Comparison of ENCODE assay signal across 8 cellular contexts in genomic region chr3:45690331-45691035, GRCh38. TPM values are rescaled to one million over a fixed set of nuclear protein-coding genes. Genes with fewer than 3 reads are reported as not detected.
DNase-seq lines count a peak whose midpoint lies in the region; ATAC-seq, FAIRE-seq and TF ChIP-seq lines count a peak whose summit lies in the region.

No MANE protein-coding gene starts in this region.

- peaks cover 35% of the 10 kb centered on the region for H3K4me1 Mint-ChIP-seq in progenitor cell of endocrine pancreas (ENCODE audit: low read depth)

- H3K27me3 ChIP-seq in cardiac muscle cell (no peaks in the 10 kb centered on the region), endothelial cell of umbilical vein (ENCODE audit: control insufficient read depth in 2 of 2, insufficient read depth in 2 of 2, low read length in 2 of 2) (no peaks in the 10 kb centered on the region)

- H3K4me2 ChIP-seq in endothelial cell of umbilical vein (ENCODE audit: insufficient read depth, low read length) = peak overlapping the region; percentile 97

- H3K27ac ChIP-seq in cardiac muscle cell (peak overlapping the region; percentile 96), endothelial cell of umbilical vein (ENCODE audit: insufficient read depth, low read depth, low read length) (no peak overlapping the region)

- no TSS peak for BruUV-seq in endothelial cell of umbilical vein (replicated peaks; lab: Mats Ljungman, UMichigan)

- dilution Hi-C loops in endothelial cell of umbilical vein (cut with MboI; ENCODE audit: extremely low pct_ligation_motif_present, low sequenced_read_pairs) = no loop called here

- peak overlapping the region; percentile 91 for H3K4me3 Mint-ChIP-seq in progenitor cell of endocrine pancreas (ENCODE audit: low read depth)

- no peaks in the 10 kb centered on the region for H3K9me1 ChIP-seq in endothelial cell of umbilical vein (replicated peaks; ENCODE audit: control insufficient read depth, extremely low read depth, insufficient read depth, low read length)

- H3K36me3 ChIP-seq in cardiac muscle cell (no peaks in the 10 kb centered on the region), endothelial cell of umbilical vein (ENCODE audit: control insufficient read depth in 2 of 2, extremely low read depth in 1 of 2, insufficient read depth in 2 of 2, low read length in 2 of 2) (peaks cover 0 to 6% of the 10 kb centered on the region in 2 experiments)

- H3K9ac ChIP-seq in endothelial cell of umbilical vein (replicated peaks; ENCODE audit: extremely low read depth, insufficient read depth, low read length) = peak overlapping the region; percentile 92

- peak overlapping the region; percentile 100 for H3K27ac Mint-ChIP-seq in progenitor cell of endocrine pancreas

- H3K79me2 ChIP-seq in endothelial cell of umbilical vein (ENCODE audit: control insufficient read depth, insufficient read depth, low read length) = peaks cover 61% of the 10 kb centered on the region

- no peak for TF ChIP-seq POLR2A in endothelial cell of umbilical vein (IDR thresholded peaks at IDR 0.05; ENCODE audit: low read depth, low read length)

- H3K9me3 Mint-ChIP-seq in progenitor cell of endocrine pancreas (ENCODE audit: low read depth) = no peaks in the 10 kb centered on the region

- TF ChIP-seq CTCF in cardiac muscle cell (IDR thresholded peaks at IDR 0.05; ENCODE audit: low read depth, low read length) = peak; percentile 14
- TF ChIP-seq CTCF in endothelial cell of umbilical vein (IDR thresholded peaks at IDR 0.05; ENCODE audit: extremely low read depth in 1 of 2, insufficient read depth in 1 of 2, low read depth in 1 of 2, low read length in 2 of 2) = no peak
- no peak for TF ChIP-seq CTCF in progenitor cell of endocrine pancreas (IDR thresholded peaks at IDR 0.05; ENCODE audit: unreplicated experiment)

- H3K36me3 Mint-ChIP-seq in progenitor cell of endocrine pancreas (ENCODE audit: insufficient read depth) = peaks cover 12% of the 10 kb centered on the region

- CTCF ChIA-PET in endothelial cell of umbilical vein (lab: Charles Lee) = interaction anchor here (1.2 to 2.4 kb wide), 6 partner anchors 14 to 465 kb away, joined by 3 to 18 read pairs (median 6); partner anchors contain the start of gene TMEM158

- no peak for DNase-seq in cardiac muscle cell (ENCODE audit: low read depth in 1 of 2, low spot score in 1 of 2)
- no peak for DNase-seq in Right ventricle myocardium superior
- DNase-seq in SIG-M5 treated with dmso at 0.1 percent for 504 hours (lab: John Stamatoyannopoulos, UW; ENCODE audit: unreplicated experiment) = peak; percentile 76
- peak; percentile 23 for DNase-seq in endothelial cell of umbilical vein (ENCODE audit: low read depth, low spot score)
- DNase-seq in progenitor cell of endocrine pancreas (ENCODE audit: low spot score, unreplicated experiment) = no peak
- DNase-seq in GM19238 (ENCODE audit: insufficient read length, low spot score) = no peak
- DNase-seq in NCI-H2227 treated with DMSO at 0.1 percent for 48 hours (lab: John Stamatoyannopoulos, UW) = no peak
- no peak for DNase-seq in Ammon's horn (ENCODE audit: low spot score)

- ATAC-seq in Right ventricle myocardium superior (ENCODE audit: poor library complexity) = no peak

- H4K20me1 ChIP-seq in endothelial cell of umbilical vein (replicated peaks; ENCODE audit: control insufficient read depth, extremely low read depth, insufficient read depth, low read length) = no peaks in the 10 kb centered on the region

- FAIRE-seq in endothelial cell of umbilical vein (lab: Jason Lieb, UNC) = no peak

- no peak overlapping the region for H2AFZ ChIP-seq in endothelial cell of umbilical vein (ENCODE audit: low read depth, low read length)

- H3K4me1 ChIP-seq in cardiac muscle cell (ENCODE audit: low read depth) = peaks cover 12% of the 10 kb centered on the region
- H3K4me1 ChIP-seq in endothelial cell of umbilical vein (ENCODE audit: control insufficient read depth, extremely low read depth, insufficient read depth, low read length) = peaks cover 37% of the 10 kb centered on the region

- no peaks in the 10 kb centered on the region for H3K9me3 ChIP-seq in cardiac muscle cell (ENCODE audit: low read depth)
- H3K9me3 ChIP-seq in endothelial cell of umbilical vein (replicated peaks; ENCODE audit: control insufficient read depth, insufficient read depth, low read length) = no peaks in the 10 kb centered on the region

- intact Hi-C loops in Right ventricle myocardium superior (cut with DNase I) (no loop called here), endothelial cell of umbilical vein (cut with micrococcal nuclease) (no loop called here)

- H3K4me3 ChIP-seq in cardiac muscle cell = peak overlapping the region; percentile 77
- H3K4me3 ChIP-seq in endothelial cell of umbilical vein (replicated peaks in 1 of 3; ENCODE audit: insufficient read depth in 1 of 3, low read depth in 1 of 3, low read length in 3 of 3) = peak overlapping the region; percentile 90 to 97 (median 94)

- H3K27me3 Mint-ChIP-seq in progenitor cell of endocrine pancreas = no peaks in the 10 kb centered on the region

- POLR2A ChIA-PET in endothelial cell of umbilical vein (lab: Charles Lee) = interaction anchor here (0.7 kb wide), 1 partner anchor 96 kb away, joined by 3 read pairs; the partner anchor contains the start of gene LIMD1

TF ChIP-seq in endothelial cell of umbilical vein, 7 proteins besides CTCF, POLR2A, EP300 and RAD21:
- TF ChIP-seq EZH2 (IDR thresholded peaks at IDR 0.05; ENCODE audit: borderline replicate concordance, low read depth, low read length, severe bottlenecking) = no peak
- no peak for TF ChIP-seq FOS (IDR thresholded peaks at IDR 0.05; ENCODE audit: borderline replicate concordance, insufficient read depth, low read length)
- TF ChIP-seq JUN (IDR thresholded peaks at IDR 0.05; ENCODE audit: borderline replicate concordance, insufficient read depth, insufficient read length, low read depth) = no peak
- TF ChIP-seq GATA2 (IDR thresholded peaks at IDR 0.05; ENCODE audit: insufficient read depth, insufficient read length, low read depth, low read length) = no peak
- TF ChIP-seq POLR2AphosphoS5 (IDR thresholded peaks at IDR 0.05; ENCODE audit: insufficient read depth, low read depth, low read length) = no peak
- no peak for TF ChIP-seq MYC (IDR thresholded peaks at IDR 0.05; ENCODE audit: low read depth, low read length)
- TF ChIP-seq, protein P1, sequence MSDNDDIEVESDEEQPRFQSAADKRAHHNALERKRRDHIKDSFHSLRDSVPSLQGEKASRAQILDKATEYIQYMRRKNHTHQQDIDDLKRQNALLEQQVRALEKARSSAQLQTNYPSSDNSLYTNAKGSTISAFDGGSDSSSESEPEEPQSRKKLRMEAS (IDR thresholded peaks at IDR 0.05; ENCODE audit: insufficient read depth, insufficient read length) = no peak

RNA-seq across cellular contexts. Expression of gene SACM1L, which starts 1.3 kb away (rescaled TPM):
- 15.7 and 37.5 TPM in 2 replicates for total RNA-seq in cardiac muscle cell
- polyA plus RNA-seq in cardiac muscle cell = 32.8 and 37.4 TPM in 2 replicates
- 27.5 TPM for total RNA-seq in Right ventricle myocardium superior
- 35.4 and 39.9 TPM in 2 replicates for total RNA-seq in endothelial cell of umbilical vein
- polyA plus RNA-seq in endothelial cell of umbilical vein = 9.1 and 11.9 TPM in 2 replicates
- 7.3 and 8.1 TPM in 2 replicates for polyA plus RNA-seq in endothelial cell of umbilical vein (2011; cell fraction: cytosol; rRNA removed)
- 46.6 and 57.5 TPM in 2 replicates for polyA plus RNA-seq in endothelial cell of umbilical vein (2011; cell fraction: nucleus; rRNA removed)
- 23.9 and 24.6 TPM in 2 replicates for polyA plus RNA-seq in endothelial cell of umbilical vein (2012)
- 39.4 and 43.0 TPM in 2 replicates for polyA minus RNA-seq in endothelial cell of umbilical vein
- polyA minus RNA-seq in endothelial cell of umbilical vein (2011; cell fraction: cytosol; rRNA and poly(A)+ RNA removed) = 24.6 TPM
- 53.3 and 80.0 TPM in 2 replicates for polyA minus RNA-seq in endothelial cell of umbilical vein (2011; cell fraction: nucleus; rRNA and poly(A)+ RNA removed)
- total RNA-seq in progenitor cell of endocrine pancreas = 56.7 and 61.3 TPM in 2 replicates

Comparison
In these comparisons a context has a peak if more than half of its experiments do, and no peak if none do; other contexts are left out.
1. DNase-seq: peak in SIG-M5 treated with dmso at 0.1 percent for 504 hours (single experiment) and endothelial cell of umbilical vein (single experiment); none in cardiac muscle cell (0 of 2), Right ventricle myocardium superior (single experiment), progenitor cell of endocrine pancreas (single experiment), GM19238 (single experiment), NCI-H2227 treated with DMSO at 0.1 percent for 48 hours (single experiment) and Ammon's horn (single experiment).